Comparison of ENCODE assay signal across 1 cellular context in genomic region chr11:69122642-69123431, GRCh38.
TF ChIP-seq lines count a peak whose summit lies in the region.

No MANE protein-coding gene starts in this region.

TF ChIP-seq in A549, 52 proteins besides CTCF, POLR2A, EP300 and RAD21 (continued from another document):
- TF ChIP-seq SREBF2 (IDR thresholded peaks at IDR 0.05) (no peak), HES2 (IDR thresholded peaks at IDR 0.05) (no peak), REST (IDR thresholded peaks at IDR 0.05) (no peak), SMC3 (IDR thresholded peaks at IDR 0.05) (peak; percentile 45; the same call in 2 of the 3 replicates), USF2 (IDR thresholded peaks at IDR 0.05) (no peak), EHMT2 (IDR thresholded peaks at IDR 0.05; ENCODE audit: low read depth) (no peak), ZC3H11A (IDR thresholded peaks at IDR 0.05) (no peak), FOSB (CRISPR knock-in tag; IDR thresholded peaks at IDR 0.05) (no peak), CBX8 (IDR thresholded peaks at IDR 0.05) (no peak), BCL3 (IDR thresholded peaks at IDR 0.05) (peak; percentile 83; the same call in 2 of the 3 replicates), MYC (IDR thresholded peaks at IDR 0.05; ENCODE audit: borderline replicate concordance, low read length) (no peak), RCOR1 (IDR thresholded peaks at IDR 0.05; ENCODE audit: low read depth, low read length) (no peak), CHD2 (IDR thresholded peaks at IDR 0.05; ENCODE audit: low read length, partially characterized antibody) (no peak), PHF8 (IDR thresholded peaks at IDR 0.05; ENCODE audit: borderline replicate concordance, low read depth) (no peak), HOXA7 (CRISPR knock-in tag; IDR thresholded peaks at IDR 0.05) (no peak), E2F6 (IDR thresholded peaks at IDR 0.05; ENCODE audit: borderline replicate concordance, low read depth) (peak; percentile 18; the same call in 1 of the 2 replicates), FOSL2 (IDR thresholded peaks at IDR 0.05) (peak; percentile 91), FOSL2 (CRISPR knock-in tag; IDR thresholded peaks at IDR 0.05) (peak; percentile 97), MAZ (IDR thresholded peaks at IDR 0.05; ENCODE audit: borderline replicate concordance, low read depth, low read length) (no peak), EHF (CRISPR knock-in tag; IDR thresholded peaks at IDR 0.05) (peak; percentile 86), PBX3 (IDR thresholded peaks at IDR 0.05) (peak; percentile 81), HDAC2 (IDR thresholded peaks at IDR 0.05) (no peak; the same call in 1 of the 2 replicates), HMGXB4 (CRISPR knock-in tag; IDR thresholded peaks at IDR 0.05; ENCODE audit: borderline replicate concordance) (no peak), CBX2 (IDR thresholded peaks at IDR 0.05; ENCODE audit: borderline replicate concordance, low read depth) (no peak), HOXB13 (CRISPR knock-in tag; IDR thresholded peaks at IDR 0.05; ENCODE audit: low read depth) (peak; percentile 63; the same call in 1 of the 2 replicates), CHD4 (IDR thresholded peaks at IDR 0.05; ENCODE audit: borderline replicate concordance) (0 out of 2 replicates have a peak, but pooled peaks have one; percentile 88), TP53 (CRISPR knock-in tag; IDR thresholded peaks at IDR 0.05) (no peak), NPAS2 (CRISPR knock-in tag; IDR thresholded peaks at IDR 0.05; ENCODE audit: borderline replicate concordance) (no peak), ELK1 (IDR thresholded peaks at IDR 0.05; ENCODE audit: low read depth, low read length) (no peak), FOXS1 (CRISPR knock-in tag; IDR thresholded peaks at IDR 0.05) (0 out of 2 replicates have a peak, but pooled peaks have one; percentile 52), NFE2L2 (conservative IDR thresholded peaks at IDR 0.05; ENCODE audit: low read length) (no peak), BHLHE40 (IDR thresholded peaks at IDR 0.05; ENCODE audit: low read depth, low read length) (no peak)
TF ChIP-seq in A549: peak in this region for 18.
